Comparison of ENCODE assay signal across 3 cellular contexts in the genomic region with DNA sequence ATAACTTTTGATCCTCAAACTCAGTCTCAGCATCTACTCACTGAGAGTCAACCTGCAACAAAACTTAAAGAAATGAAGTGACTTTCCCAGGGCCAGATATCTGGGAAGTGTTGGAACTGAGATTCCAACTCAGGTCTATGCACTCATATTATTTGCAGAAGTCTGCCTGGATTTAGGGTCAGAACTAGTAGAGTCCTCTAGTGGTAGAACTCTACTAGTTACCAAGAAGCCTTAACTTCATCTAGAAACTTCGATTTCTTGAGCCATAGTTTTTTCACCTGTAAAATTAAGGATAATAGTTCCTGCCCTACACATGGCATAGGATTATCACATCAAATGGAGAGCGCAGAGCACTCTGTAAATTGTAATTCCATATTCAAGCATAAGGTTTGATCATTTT.
TF ChIP-seq lines count a peak whose summit lies in the region.

No MANE protein-coding gene starts in this region.

TF ChIP-seq in Ishikawa, 13 proteins besides CTCF, POLR2A, EP300 and RAD21:
- no peak for TF ChIP-seq FOXM1 (IDR thresholded peaks at IDR 0.05; ENCODE audit: borderline replicate concordance, low read depth)
- TF ChIP-seq EGR1 (IDR thresholded peaks at IDR 0.05): no peak
- TF ChIP-seq ZBTB7A (IDR thresholded peaks at IDR 0.05; ENCODE audit: low read depth): no peak
- TF ChIP-seq TEAD4 (IDR thresholded peaks at IDR 0.05): no peak
- TF ChIP-seq TCF12 (IDR thresholded peaks at IDR 0.05; ENCODE audit: low read depth): no peak
- no peak for TF ChIP-seq CEBPB (IDR thresholded peaks at IDR 0.05)
- TF ChIP-seq, protein P1, sequence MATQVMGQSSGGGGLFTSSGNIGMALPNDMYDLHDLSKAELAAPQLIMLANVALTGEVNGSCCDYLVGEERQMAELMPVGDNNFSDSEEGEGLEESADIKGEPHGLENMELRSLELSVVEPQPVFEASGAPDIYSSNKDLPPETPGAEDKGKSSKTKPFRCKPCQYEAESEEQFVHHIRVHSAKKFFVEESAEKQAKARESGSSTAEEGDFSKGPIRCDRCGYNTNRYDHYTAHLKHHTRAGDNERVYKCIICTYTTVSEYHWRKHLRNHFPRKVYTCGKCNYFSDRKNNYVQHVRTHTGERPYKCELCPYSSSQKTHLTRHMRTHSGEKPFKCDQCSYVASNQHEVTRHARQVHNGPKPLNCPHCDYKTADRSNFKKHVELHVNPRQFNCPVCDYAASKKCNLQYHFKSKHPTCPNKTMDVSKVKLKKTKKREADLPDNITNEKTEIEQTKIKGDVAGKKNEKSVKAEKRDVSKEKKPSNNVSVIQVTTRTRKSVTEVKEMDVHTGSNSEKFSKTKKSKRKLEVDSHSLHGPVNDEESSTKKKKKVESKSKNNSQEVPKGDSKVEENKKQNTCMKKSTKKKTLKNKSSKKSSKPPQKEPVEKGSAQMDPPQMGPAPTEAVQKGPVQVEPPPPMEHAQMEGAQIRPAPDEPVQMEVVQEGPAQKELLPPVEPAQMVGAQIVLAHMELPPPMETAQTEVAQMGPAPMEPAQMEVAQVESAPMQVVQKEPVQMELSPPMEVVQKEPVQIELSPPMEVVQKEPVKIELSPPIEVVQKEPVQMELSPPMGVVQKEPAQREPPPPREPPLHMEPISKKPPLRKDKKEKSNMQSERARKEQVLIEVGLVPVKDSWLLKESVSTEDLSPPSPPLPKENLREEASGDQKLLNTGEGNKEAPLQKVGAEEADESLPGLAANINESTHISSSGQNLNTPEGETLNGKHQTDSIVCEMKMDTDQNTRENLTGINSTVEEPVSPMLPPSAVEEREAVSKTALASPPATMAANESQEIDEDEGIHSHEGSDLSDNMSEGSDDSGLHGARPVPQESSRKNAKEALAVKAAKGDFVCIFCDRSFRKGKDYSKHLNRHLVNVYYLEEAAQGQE (IDR thresholded peaks at IDR 0.05; ENCODE audit: low read depth): no peak
- TF ChIP-seq, protein P2, sequence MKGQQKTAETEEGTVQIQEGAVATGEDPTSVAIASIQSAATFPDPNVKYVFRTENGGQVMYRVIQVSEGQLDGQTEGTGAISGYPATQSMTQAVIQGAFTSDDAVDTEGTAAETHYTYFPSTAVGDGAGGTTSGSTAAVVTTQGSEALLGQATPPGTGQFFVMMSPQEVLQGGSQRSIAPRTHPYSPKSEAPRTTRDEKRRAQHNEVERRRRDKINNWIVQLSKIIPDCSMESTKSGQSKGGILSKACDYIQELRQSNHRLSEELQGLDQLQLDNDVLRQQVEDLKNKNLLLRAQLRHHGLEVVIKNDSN (IDR thresholded peaks at IDR 0.05): no peak
- TF ChIP-seq NFIC (IDR thresholded peaks at IDR 0.05): no peak
- TF ChIP-seq YY1 (IDR thresholded peaks at IDR 0.05; ENCODE audit: low read depth): no peak
- no peak for TF ChIP-seq CREB1 (IDR thresholded peaks at IDR 0.05; ENCODE audit: low read depth)
- TF ChIP-seq, protein P3, sequence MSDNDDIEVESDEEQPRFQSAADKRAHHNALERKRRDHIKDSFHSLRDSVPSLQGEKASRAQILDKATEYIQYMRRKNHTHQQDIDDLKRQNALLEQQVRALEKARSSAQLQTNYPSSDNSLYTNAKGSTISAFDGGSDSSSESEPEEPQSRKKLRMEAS (IDR thresholded peaks at IDR 0.05): no peak
- TF ChIP-seq TAF1 (IDR thresholded peaks at IDR 0.05; ENCODE audit: low read depth): no peak
TF ChIP-seq in Ishikawa: peak in this region for 0.

TF ChIP-seq in GM12878, 131 proteins besides CTCF, POLR2A, EP300 and RAD21:
- TF ChIP-seq HCFC1 (IDR thresholded peaks at IDR 0.05; ENCODE audit: low read length): no peak
- TF ChIP-seq FOXM1 (IDR thresholded peaks at IDR 0.05; ENCODE audit: low read depth, low read length): no peak
- TF ChIP-seq, protein P4, sequence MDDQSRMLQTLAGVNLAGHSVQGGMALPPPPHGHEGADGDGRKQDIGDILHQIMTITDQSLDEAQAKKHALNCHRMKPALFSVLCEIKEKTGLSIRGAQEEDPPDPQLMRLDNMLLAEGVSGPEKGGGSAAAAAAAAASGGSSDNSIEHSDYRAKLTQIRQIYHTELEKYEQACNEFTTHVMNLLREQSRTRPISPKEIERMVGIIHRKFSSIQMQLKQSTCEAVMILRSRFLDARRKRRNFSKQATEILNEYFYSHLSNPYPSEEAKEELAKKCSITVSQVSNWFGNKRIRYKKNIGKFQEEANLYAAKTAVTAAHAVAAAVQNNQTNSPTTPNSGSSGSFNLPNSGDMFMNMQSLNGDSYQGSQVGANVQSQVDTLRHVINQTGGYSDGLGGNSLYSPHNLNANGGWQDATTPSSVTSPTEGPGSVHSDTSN (IDR thresholded peaks at IDR 0.05; ENCODE audit: insufficient replicate concordance, low read depth, low read length): no peak
- TF ChIP-seq, protein P5, sequence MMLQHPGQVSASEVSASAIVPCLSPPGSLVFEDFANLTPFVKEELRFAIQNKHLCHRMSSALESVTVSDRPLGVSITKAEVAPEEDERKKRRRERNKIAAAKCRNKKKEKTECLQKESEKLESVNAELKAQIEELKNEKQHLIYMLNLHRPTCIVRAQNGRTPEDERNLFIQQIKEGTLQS (IDR thresholded peaks at IDR 0.05; ENCODE audit: borderline replicate concordance, extremely low read depth, low read depth, low read length): no peak
- no peak for TF ChIP-seq RFX5 (IDR thresholded peaks at IDR 0.05; ENCODE audit: low read depth, low read length)
- TF ChIP-seq, protein P6, sequence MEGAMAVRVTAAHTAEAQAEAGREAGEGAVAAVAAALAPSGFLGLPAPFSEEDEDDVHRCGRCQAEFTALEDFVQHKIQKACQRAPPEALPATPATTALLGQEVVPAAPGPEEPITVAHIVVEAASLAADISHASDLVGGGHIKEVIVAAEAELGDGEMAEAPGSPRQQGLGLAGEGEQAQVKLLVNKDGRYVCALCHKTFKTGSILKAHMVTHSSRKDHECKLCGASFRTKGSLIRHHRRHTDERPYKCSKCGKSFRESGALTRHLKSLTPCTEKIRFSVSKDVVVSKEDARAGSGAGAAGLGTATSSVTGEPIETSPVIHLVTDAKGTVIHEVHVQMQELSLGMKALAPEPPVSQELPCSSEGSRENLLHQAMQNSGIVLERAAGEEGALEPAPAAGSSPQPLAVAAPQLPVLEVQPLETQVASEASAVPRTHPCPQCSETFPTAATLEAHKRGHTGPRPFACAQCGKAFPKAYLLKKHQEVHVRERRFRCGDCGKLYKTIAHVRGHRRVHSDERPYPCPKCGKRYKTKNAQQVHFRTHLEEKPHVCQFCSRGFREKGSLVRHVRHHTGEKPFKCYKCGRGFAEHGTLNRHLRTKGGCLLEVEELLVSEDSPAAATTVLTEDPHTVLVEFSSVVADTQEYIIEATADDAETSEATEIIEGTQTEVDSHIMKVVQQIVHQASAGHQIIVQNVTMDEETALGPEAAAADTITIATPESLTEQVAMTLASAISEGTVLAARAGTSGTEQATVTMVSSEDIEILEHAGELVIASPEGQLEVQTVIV (IDR thresholded peaks at IDR 0.05; ENCODE audit: borderline replicate concordance, partially characterized antibody): no peak
- no peak for TF ChIP-seq SUPT20H (IDR thresholded peaks at IDR 0.05; ENCODE audit: borderline replicate concordance, control insufficient read depth, low read depth, low read length)
- TF ChIP-seq, protein P2 (IDR thresholded peaks at IDR 0.05; ENCODE audit: borderline replicate concordance, extremely low read length, insufficient read depth, low read depth, low read length): no peak
- TF ChIP-seq, protein P7, sequence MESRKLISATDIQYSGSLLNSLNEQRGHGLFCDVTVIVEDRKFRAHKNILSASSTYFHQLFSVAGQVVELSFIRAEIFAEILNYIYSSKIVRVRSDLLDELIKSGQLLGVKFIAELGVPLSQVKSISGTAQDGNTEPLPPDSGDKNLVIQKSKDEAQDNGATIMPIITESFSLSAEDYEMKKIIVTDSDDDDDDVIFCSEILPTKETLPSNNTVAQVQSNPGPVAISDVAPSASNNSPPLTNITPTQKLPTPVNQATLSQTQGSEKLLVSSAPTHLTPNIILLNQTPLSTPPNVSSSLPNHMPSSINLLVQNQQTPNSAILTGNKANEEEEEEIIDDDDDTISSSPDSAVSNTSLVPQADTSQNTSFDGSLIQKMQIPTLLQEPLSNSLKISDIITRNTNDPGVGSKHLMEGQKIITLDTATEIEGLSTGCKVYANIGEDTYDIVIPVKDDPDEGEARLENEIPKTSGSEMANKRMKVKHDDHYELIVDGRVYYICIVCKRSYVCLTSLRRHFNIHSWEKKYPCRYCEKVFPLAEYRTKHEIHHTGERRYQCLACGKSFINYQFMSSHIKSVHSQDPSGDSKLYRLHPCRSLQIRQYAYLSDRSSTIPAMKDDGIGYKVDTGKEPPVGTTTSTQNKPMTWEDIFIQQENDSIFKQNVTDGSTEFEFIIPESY (IDR thresholded peaks at IDR 0.05): no peak
- TF ChIP-seq SMC3 (IDR thresholded peaks at IDR 0.05; ENCODE audit: borderline replicate concordance, low read length): no peak
- TF ChIP-seq IKZF2 (IDR thresholded peaks at IDR 0.05): no peak
- TF ChIP-seq TCF7 (IDR thresholded peaks at IDR 0.05; ENCODE audit: borderline replicate concordance): no peak

TF ChIP-seq in liver, 16 proteins besides CTCF, POLR2A, EP300 and RAD21:
- no peak for TF ChIP-seq FOXA1 (IDR thresholded peaks at IDR 0.05)
- peak in 1 of 2 donors; percentile 15 for TF ChIP-seq RXRA (IDR thresholded peaks at IDR 0.05)
